In genomic region chr3:16326724-16327349, GRCh38 we compare ENCODE assay signal across 1 cellular context.
TF ChIP-seq lines count a peak whose summit lies in the region.

No MANE protein-coding gene starts in this region.

TF ChIP-seq in K562, 482 proteins besides CTCF, POLR2A, EP300 and RAD21:
- TF ChIP-seq POLR2G (IDR thresholded peaks at IDR 0.05; ENCODE audit: low read depth, low read length) (0 out of 2 replicates have a peak, but pooled peaks have one; percentile 14), ZNF146 (CRISPR knock-in tag; IDR thresholded peaks at IDR 0.05; ENCODE audit: unreplicated experiment) (no peak)
TF ChIP-seq in K562: peak in this region for 1.
